ENCODE assay signal across 12 cellular contexts in genomic region chr9:6630502-6631206, GRCh38. TPM values are rescaled to one million over a fixed set of nuclear protein-coding genes. Genes with fewer than 3 reads are reported as not detected.
DNase-seq lines count a peak whose midpoint lies in the region; ATAC-seq, FAIRE-seq and TF ChIP-seq lines count a peak whose summit lies in the region.
"Had no signal": no experiment of that assay in that cellular context is flagged by ENCODE, and none has a peak within 500 bp of the region (broad histone marks: within the 10 kb centered on the region; RNA-seq: fewer than 3 reads in every experiment).

No MANE protein-coding gene starts in this region.

- no peaks in the 10 kb centered on the region for H4K20me1 ChIP-seq in BLaER1 treated with 17β-estradiol and CSF1 and Interleukin-3, amounts not matched to agents 10 nM and 100 nM
- H4K20me1 ChIP-seq in hepatocyte (ENCODE audit: insufficient read depth, poor library complexity, severe bottlenecking), result no peaks in the 10 kb centered on the region

- no peaks in the 10 kb centered on the region for H3K9me2 ChIP-seq in hepatocyte (replicated peaks; ENCODE audit: insufficient read depth)

- H3K27me3 ChIP-seq in BLaER1 treated with 17β-estradiol and CSF1 and Interleukin-3, amounts not matched to agents 10 nM and 100 nM, result no peaks in the 10 kb centered on the region
- H3K27me3 ChIP-seq in bronchial epithelial cell (ENCODE audit: control insufficient read depth, insufficient read depth, low read length) (peaks cover 2% of the 10 kb centered on the region), hepatocyte (no peaks in the 10 kb centered on the region)
- H3K27me3 ChIP-seq in effector memory CD4-positive, alpha-beta T cell (replicated peaks; ENCODE audit: control insufficient read depth, insufficient read depth, low read length, poor library complexity, severe bottlenecking), result peaks cover 7% of the 10 kb centered on the region

- peaks cover 12 to 48% (median 41%) of the 10 kb centered on the region in 10 experiments; a peak in 19 of 20 replicates for H3K4me1 ChIP-seq in BLaER1 treated with 17β-estradiol and CSF1 and Interleukin-3, amounts not matched to agents 10 nM and 100 nM
- no peaks in the 10 kb centered on the region for H3K4me1 ChIP-seq in effector memory CD4-positive, alpha-beta T cell (ENCODE audit: control insufficient read depth, insufficient read depth, low read length, poor library complexity, severe bottlenecking)
- H3K4me1 ChIP-seq in hepatocyte (ENCODE audit: insufficient read depth), result peaks cover 13% of the 10 kb centered on the region

- ATAC-seq in GM19328 (IDR thresholded peaks at IDR 0.05; ENCODE audit: unreplicated experiment) (peak; percentile 82), HG03025 (IDR thresholded peaks at IDR 0.05; ENCODE audit: low FRiP score, unreplicated experiment) (peak; percentile 47), GM18505 (IDR thresholded peaks at IDR 0.05; ENCODE audit: unreplicated experiment) (no peak)
- ATAC-seq: activated CD8-positive, alpha-beta T cell treated with anti-CD3 and anti-CD28 coated beads for 36 hours; PC-3 had no signal

- TF ChIP-seq CTCF in bronchial epithelial cell (IDR thresholded peaks at IDR 0.05; ENCODE audit: insufficient read depth, low read length, severe bottlenecking), result no peak
- TF ChIP-seq CTCF in hepatocyte (IDR thresholded peaks at IDR 0.05; ENCODE audit: poor library complexity), result no peak

- WGBS in hepatocyte (ENCODE audit: low lambda C conversion rate, missing lambda C conversion rate), result 93% methylated on average over 11 of the region's 11 CpGs

- H3K27ac ChIP-seq in BLaER1 treated with 17β-estradiol and CSF1 and Interleukin-3, amounts not matched to agents 10 nM and 100 nM, result peak overlapping the region in 6 of 11 experiments; percentile 2 to 49 (median 18); a peak in 7 of 22 replicates
- H3K27ac ChIP-seq in effector memory CD4-positive, alpha-beta T cell (ENCODE audit: insufficient read depth, low read length, poor library complexity, severe bottlenecking), result no peak overlapping the region
- no peak overlapping the region for H3K27ac ChIP-seq in hepatocyte

- H3K4me2 ChIP-seq in BLaER1 treated with 17β-estradiol and CSF1 and Interleukin-3, amounts not matched to agents 10 nM and 100 nM, result peak overlapping the region; percentile 30 to 84 (median 71); a peak in 21 of 22 replicates
- H3K4me2 ChIP-seq in hepatocyte, result no peak overlapping the region

- no peak overlapping the region; a peak in 1 of 22 replicates for H3K9ac ChIP-seq in BLaER1 treated with 17β-estradiol and CSF1 and Interleukin-3, amounts not matched to agents 10 nM and 100 nM

- no peaks in the 10 kb centered on the region for H3K79me2 ChIP-seq in hepatocyte

- H3K4me3 ChIP-seq in BLaER1 treated with 17β-estradiol and CSF1 and Interleukin-3, amounts not matched to agents 10 nM and 100 nM, result no peak overlapping the region
- H3K4me3 ChIP-seq in bronchial epithelial cell (ENCODE audit: low read depth, low read length) (no peak overlapping the region), hepatocyte (no peak overlapping the region)
- no peak overlapping the region for H3K4me3 ChIP-seq in effector memory CD4-positive, alpha-beta T cell (ENCODE audit: insufficient read depth, low read depth, low read length, poor library complexity, severe bottlenecking)

- H3K9me3 ChIP-seq in BLaER1 treated with 17β-estradiol and CSF1 and Interleukin-3, amounts not matched to agents 10 nM and 100 nM (replicated peaks in 1 of 11), result no peaks in the 10 kb centered on the region
- no peaks in the 10 kb centered on the region for H3K9me3 ChIP-seq in effector memory CD4-positive, alpha-beta T cell (ENCODE audit: control insufficient read depth, low read length)
- no peaks in the 10 kb centered on the region for H3K9me3 ChIP-seq in hepatocyte (ENCODE audit: low read depth)

- no peak overlapping the region for H2AFZ ChIP-seq in hepatocyte

- DNase-seq in bronchial epithelial cell (ENCODE audit: low read depth) (no peak), hepatocyte (ENCODE audit: low spot score) (no peak)
- no peak for DNase-seq in effector memory CD4-positive, alpha-beta T cell
- no peak for DNase-seq in stimulated activated CD4-positive, alpha-beta T cell treated with anti-CD3 and anti-CD28 coated beads, Interleukin-15, amount 100 ng/mL, for 24 hours
- DNase-seq: activated CD8-positive, alpha-beta T cell treated with anti-CD3 and anti-CD28 coated beads for 36 hours; AML-193; PC-3; stimulated activated CD4-positive, alpha-beta T cell treated with anti-CD3 and anti-CD28 coated beads, Interleukin-2, amount 100 ng/mL, for 48 hours had no signal

- no peak for TF ChIP-seq POLR2A in GM18505 (IDR thresholded peaks at IDR 0.05; ENCODE audit: borderline replicate concordance, extremely low read depth, insufficient read depth, insufficient read length)

- FAIRE-seq in bronchial epithelial cell (lab: Jason Lieb, UNC), result peak; percentile 36

- no peaks in the 10 kb centered on the region for H3K36me3 ChIP-seq in BLaER1 treated with 17β-estradiol and CSF1 and Interleukin-3, amounts not matched to agents 10 nM and 100 nM
- H3K36me3 ChIP-seq in bronchial epithelial cell (ENCODE audit: control insufficient read depth, insufficient read depth, low read length), result no peaks in the 10 kb centered on the region
- no peaks in the 10 kb centered on the region for H3K36me3 ChIP-seq in effector memory CD4-positive, alpha-beta T cell (ENCODE audit: control insufficient read depth, insufficient read depth, low read length)
- no peaks in the 10 kb centered on the region for H3K36me3 ChIP-seq in hepatocyte (replicated peaks; ENCODE audit: insufficient read depth, low read depth)

RNA-seq across cellular contexts. Expression of gene GLDC, which starts 14.9 kb away (rescaled TPM):
- not detected in 2 replicates for total RNA-seq in bronchial epithelial cell
- total RNA-seq in hepatocyte, result 18.4 and 26.6 TPM in 2 replicates
- 9.7 and 15.6 TPM in 2 replicates for polyA plus RNA-seq in hepatocyte

Comparison
In these comparisons a context has a peak if more than half of its experiments do, and no peak if none do; other contexts are left out.
1. H3K27ac ChIP-seq: peak in BLaER1 treated with 17β-estradiol and CSF1 and Interleukin-3, amounts not matched to agents 10 nM and 100 nM (6 of 11); none in effector memory CD4-positive, alpha-beta T cell (single experiment) and hepatocyte (single experiment).
2. RNA of gene GLDC, which starts 14.9 kb away (total RNA-seq): 18.4 to 26.6 TPM in hepatocyte; not detected in bronchial epithelial cell; every median in the first group is over 10 times any median in the second.